In the genomic region with DNA sequence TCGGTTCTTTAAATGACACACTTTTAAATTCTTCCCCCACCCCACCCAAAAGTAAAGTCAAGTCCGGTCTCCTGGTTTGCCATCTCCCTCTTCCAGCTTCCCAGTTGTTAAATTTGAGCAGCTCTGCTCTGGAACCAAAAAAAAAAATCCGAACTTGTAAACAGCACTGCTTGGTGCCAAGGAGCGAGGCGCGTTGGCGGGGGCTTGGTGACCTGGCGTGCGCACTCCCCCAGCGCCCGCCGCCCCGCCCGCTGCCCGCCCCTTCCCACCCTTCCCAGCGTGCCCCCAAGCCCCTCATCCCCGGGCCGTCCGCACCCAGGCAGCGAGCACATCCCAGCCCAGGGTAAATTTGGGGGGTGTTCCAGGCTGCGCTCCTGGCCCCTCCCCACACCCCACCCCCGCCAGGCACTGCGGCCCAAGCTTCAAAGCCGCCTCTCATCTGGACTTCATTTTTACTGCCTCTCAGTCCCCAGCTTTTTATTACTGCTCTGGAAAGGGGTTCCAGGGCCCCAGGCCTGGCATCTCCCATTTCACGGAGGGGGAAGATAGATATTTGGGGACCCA, we compare ENCODE assay signal across 8 cellular contexts. TPM values are rescaled to one million over a fixed set of nuclear protein-coding genes. Genes with fewer than 3 reads are reported as not detected.
DNase-seq lines count a peak whose midpoint lies in the region; ATAC-seq and TF ChIP-seq lines count a peak whose summit lies in the region.

No MANE protein-coding gene starts in this region.

- intact Hi-C loops in activated CD8-positive, alpha-beta T cell treated with anti-CD3 and anti-CD28 coated beads for 36 hours (cut with micrococcal nuclease), result no loop called here
- intact Hi-C loops in sciatic nerve (cut with DNase I), result no loop called here

- POLR2A ChIA-PET in activated CD8-positive, alpha-beta T cell treated with anti-CD3 and anti-CD28 coated beads for 36 hours (lab: Charles Lee), result interaction anchor here (0.7 to 7.7 kb wide), 14 partner anchors 7 to 114 kb away, joined by 3 to 78 read pairs (median 5); a partner anchor contains a TSS

- peaks cover 0 to 97% (median 50%) of the 10 kb centered on the region in 3 donors for H3K4me1 ChIP-seq in gastroesophageal sphincter

- H3K4me3 Mint-ChIP-seq in activated CD8-positive, alpha-beta T cell treated with anti-CD3 and anti-CD28 coated beads for 36 hours, result peak overlapping the region; percentile 92

- H3K9me3 Mint-ChIP-seq in activated CD8-positive, alpha-beta T cell treated with anti-CD3 and anti-CD28 coated beads for 36 hours, result no peaks in the 10 kb centered on the region

- H3K36me3 ChIP-seq in gastroesophageal sphincter, result peaks cover 0 to 29% of the 10 kb centered on the region in 2 donors

- no peak for TF ChIP-seq EP300 in gastroesophageal sphincter (IDR thresholded peaks at IDR 0.05)

- no peaks in the 10 kb centered on the region for H3K9me3 ChIP-seq in gastroesophageal sphincter

- ATAC-seq in activated CD8-positive, alpha-beta T cell treated with anti-CD3 and anti-CD28 coated beads for 36 hours, result no peak
- ATAC-seq in gastroesophageal sphincter (no peak), sciatic nerve (peak; percentile 36), GM18858 (IDR thresholded peaks at IDR 0.05; ENCODE audit: unreplicated experiment) (no peak)

- H3K27me3 ChIP-seq in gastroesophageal sphincter, result no peaks in the 10 kb centered on the region

- CTCF ChIA-PET in activated CD8-positive, alpha-beta T cell treated with anti-CD3 and anti-CD28 coated beads for 36 hours (lab: Charles Lee), result interaction anchor here (0.6 to 5.3 kb wide), 10 partner anchors 9 to 127 kb away, joined by 3 to 47 read pairs (median 6); a partner anchor contains a TSS

- TF ChIP-seq POLR2A in gastroesophageal sphincter (IDR thresholded peaks at IDR 0.05), result no peak

- H3K27ac ChIP-seq in gastroesophageal sphincter, result peak overlapping the region; percentile 7 to 99 (median 96)

- H3K27ac Mint-ChIP-seq in activated CD8-positive, alpha-beta T cell treated with anti-CD3 and anti-CD28 coated beads for 36 hours, result peak overlapping the region; percentile 95

- H3K27me3 Mint-ChIP-seq in activated CD8-positive, alpha-beta T cell treated with anti-CD3 and anti-CD28 coated beads for 36 hours, result no peaks in the 10 kb centered on the region

- DNase-seq in activated CD8-positive, alpha-beta T cell treated with anti-CD3 and anti-CD28 coated beads for 36 hours, result no peak
- peak; percentile 76 for DNase-seq in sciatic nerve (ENCODE audit: low spot score)
- DNase-seq in SKM-1 (lab: John Stamatoyannopoulos, UW; ENCODE audit: unreplicated experiment), result no peak
- DNase-seq in NCI-H526 treated with DMSO at 0.1 percent for 48 hours (lab: John Stamatoyannopoulos, UW), result no peak
- DNase-seq in T1000 (lab: John Stamatoyannopoulos, UW), result no peak

- H3K36me3 Mint-ChIP-seq in activated CD8-positive, alpha-beta T cell treated with anti-CD3 and anti-CD28 coated beads for 36 hours (ENCODE audit: low read depth), result peaks cover 9% of the 10 kb centered on the region

- peaks cover 70% of the 10 kb centered on the region for H3K4me1 Mint-ChIP-seq in activated CD8-positive, alpha-beta T cell treated with anti-CD3 and anti-CD28 coated beads for 36 hours (ENCODE audit: low read depth)

- TF ChIP-seq CTCF in activated CD8-positive, alpha-beta T cell treated with anti-CD3 and anti-CD28 coated beads for 36 hours (IDR thresholded peaks at IDR 0.05), result no peak
- TF ChIP-seq CTCF in gastroesophageal sphincter (IDR thresholded peaks at IDR 0.05), result no peak

- H3K4me3 ChIP-seq in GM08714 (ENCODE audit: low read length), result peak overlapping the region; percentile 67; the same call in 1 of the 2 replicates
- peak overlapping the region; percentile 62 to 71 for H3K4me3 ChIP-seq in gastroesophageal sphincter

- 13 to 20% methylated on average over 1 to 3 of the region's 25 CpGs for WGBS in gastroesophageal sphincter (ENCODE audit: low coverage in 1 of 2), 2 donors

RNA-seq across cellular contexts. Expression of a gene that starts 11.6 kb away (rescaled TPM):
- total RNA-seq in activated CD8-positive, alpha-beta T cell treated with anti-CD3 and anti-CD28 coated beads for 36 hours, result 100 to 1,000 TPM; 121 to 137 TPM
- 1 to 10 TPM in 2 of 4 donors, under 1 TPM in 2; 0.40 to 5.8 (median 2.6) TPM for total RNA-seq in gastroesophageal sphincter
- 33.4 TPM for total RNA-seq in sciatic nerve

RNA-seq across cellular contexts. Expression of a gene that starts 13.4 kb away (rescaled TPM):
- total RNA-seq in activated CD8-positive, alpha-beta T cell treated with anti-CD3 and anti-CD28 coated beads for 36 hours, result 10 to 100 TPM; 19.7 to 20.3 TPM
- total RNA-seq in gastroesophageal sphincter (10 to 100 TPM; 15.6 to 26.6 (median 22.9) TPM), sciatic nerve (56.3 TPM)

RNA-seq across cellular contexts. Expression of a gene that starts 37.9 kb away (rescaled TPM):
- 10 to 100 TPM; 13.8 to 18.6 TPM for total RNA-seq in activated CD8-positive, alpha-beta T cell treated with anti-CD3 and anti-CD28 coated beads for 36 hours
- 10 to 100 TPM; 11.3 to 47.5 (median 24.1) TPM for total RNA-seq in gastroesophageal sphincter
- 81.7 TPM for total RNA-seq in sciatic nerve

RNA-seq across cellular contexts. Expression of a gene that starts 38.1 kb away (rescaled TPM):
- 10 to 100 TPM; 31.3 to 35.9 TPM for total RNA-seq in activated CD8-positive, alpha-beta T cell treated with anti-CD3 and anti-CD28 coated beads for 36 hours
- total RNA-seq in gastroesophageal sphincter (10 to 100 TPM; 14.9 to 27.7 (median 17.4) TPM), sciatic nerve (51.0 TPM)

RNA-seq across cellular contexts. Expression of a gene that starts 49.5 kb away (rescaled TPM):
- total RNA-seq in activated CD8-positive, alpha-beta T cell treated with anti-CD3 and anti-CD28 coated beads for 36 hours, result 10 to 100 TPM; 62.1 to 63.4 TPM
- total RNA-seq in gastroesophageal sphincter (1 to 10 TPM in 2 of 4 donors, under 1 TPM in 2; 0.13 to 2.3 (median 0.64) TPM), sciatic nerve (1.2 TPM)
